8 cellular contexts compared by ENCODE assay signal in the genomic region with DNA sequence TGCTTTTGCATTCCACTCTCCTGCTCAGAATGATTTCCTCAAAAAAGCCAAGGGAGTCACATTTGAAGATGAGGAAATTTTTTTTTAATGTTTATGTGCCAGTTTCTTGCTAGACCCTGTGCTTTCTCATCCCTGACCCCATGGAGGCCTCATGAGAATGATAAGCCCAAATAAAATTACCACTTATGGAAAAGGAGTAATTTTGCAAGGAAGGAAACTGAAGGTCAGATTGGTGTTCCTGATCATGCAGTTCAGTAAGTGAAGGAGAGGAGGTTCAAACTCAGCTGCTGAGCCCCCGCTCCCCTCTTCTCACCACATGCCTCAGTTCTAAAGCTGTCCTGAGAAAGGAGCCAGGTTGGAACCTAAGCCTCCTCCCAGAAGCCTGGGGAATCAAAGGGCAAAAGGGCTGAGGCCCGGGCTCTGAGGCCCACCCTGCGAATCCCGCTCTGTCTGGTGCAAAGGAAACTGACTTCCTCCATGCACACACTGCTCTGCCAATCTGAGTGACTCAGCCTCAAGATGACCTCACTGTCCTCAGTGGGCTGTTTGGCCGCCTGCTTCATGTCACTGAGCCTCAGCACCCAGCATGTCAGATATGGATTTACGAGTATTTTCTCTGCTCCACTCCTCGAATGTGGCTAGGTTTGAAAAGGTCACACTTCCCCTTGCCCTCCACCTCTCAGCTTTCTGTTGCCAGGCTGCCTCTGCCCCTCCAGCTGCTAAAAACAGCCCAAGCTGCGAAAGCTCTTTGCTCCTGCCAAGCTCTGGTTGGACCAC. TPM values are rescaled to one million over a fixed set of nuclear protein-coding genes. Genes with fewer than 3 reads are reported as not detected.
DNase-seq lines count a peak whose midpoint lies in the region; ATAC-seq lines count a peak whose summit lies in the region.

No MANE protein-coding gene starts in this region.

- H3K4me3 ChIP-seq in HUES64 (ENCODE audit: low read length) (no peak overlapping the region), skin epidermis (no peak overlapping the region)

- peaks cover 29% of the 10 kb centered on the region for H3K4me1 ChIP-seq in HUES64 (ENCODE audit: insufficient read depth, low read length)

- peak overlapping the region; percentile 22 for H3K27ac ChIP-seq in HUES64 (ENCODE audit: low read depth, low read length)
- H3K27ac ChIP-seq in skin epidermis = peak overlapping the region in 20 of 21 experiments; percentile 8 to 77 (median 62)

- ATAC-seq in GM19395 (IDR thresholded peaks at IDR 0.05; ENCODE audit: unreplicated experiment) (no peak), GM21447 (IDR thresholded peaks at IDR 0.05; ENCODE audit: unreplicated experiment) (no peak), HG03520 (IDR thresholded peaks at IDR 0.05; ENCODE audit: unreplicated experiment) (no peak)

- DNase-seq in 8988T (peak; percentile 69), astrocyte of the hippocampus (ENCODE audit: low read depth, low spot score) (peak; percentile 83), iPS-NIHi11 (ENCODE audit: low spot score) (peak; percentile 38)

- no peaks in the 10 kb centered on the region for H3K9me3 ChIP-seq in HUES64 (ENCODE audit: insufficient read depth, low read depth, low read length)

- H3K9ac ChIP-seq in HUES64 (ENCODE audit: low read depth, low read length) = peak overlapping the region; percentile 33; the same call in 1 of the 2 replicates

- 85% methylated on average over 8 of the region's 8 CpGs for WGBS in HUES64

- no peaks in the 10 kb centered on the region for H3K27me3 ChIP-seq in HUES64 (ENCODE audit: insufficient read depth, low read length)

- H3K36me3 ChIP-seq in HUES64 (ENCODE audit: insufficient read depth, low read length) = no peaks in the 10 kb centered on the region

RNA-seq across cellular contexts. Expression of gene FLNB, which starts 56.9 kb away (rescaled TPM):
- 33.5 TPM for polyA plus RNA-seq in HUES64 (2013, experiment 1 of 2)
- polyA plus RNA-seq in HUES64 (2013, experiment 2 of 2) = 39.4 TPM
